In the genomic region with DNA sequence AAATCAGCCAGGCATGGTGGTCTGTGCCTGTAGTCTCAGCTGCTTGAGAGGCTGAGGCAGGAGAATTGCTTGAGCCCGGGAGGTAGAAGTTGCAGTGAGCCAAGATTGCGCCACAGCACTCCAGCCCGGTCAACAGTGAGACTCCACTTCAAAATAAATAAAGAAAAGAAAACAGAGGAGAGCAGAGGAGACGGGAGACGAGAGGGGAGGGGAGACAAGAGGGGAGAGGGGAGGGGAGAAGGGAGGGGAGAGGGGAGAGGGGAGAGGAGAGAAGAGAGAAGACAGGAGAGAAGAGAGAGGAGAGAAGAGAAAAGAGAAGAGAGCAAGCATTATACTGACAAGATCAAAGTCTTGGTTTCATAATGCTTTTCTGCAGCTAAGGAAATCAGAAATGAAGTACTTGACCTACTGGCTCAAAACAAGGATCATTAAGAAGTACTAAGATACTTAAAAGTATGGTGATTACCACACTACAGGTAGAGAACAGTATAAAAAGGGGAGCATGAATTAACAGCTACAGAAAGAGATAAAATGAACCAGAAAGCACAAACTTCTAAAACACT, we compare ENCODE assay signal across 18 cellular contexts. TPM values are rescaled to one million over a fixed set of nuclear protein-coding genes. Genes with fewer than 3 reads are reported as not detected.
A peak's percentile ranks its signal among the peaks of the same experiment; 100 is the strongest.
DNase-seq lines count a peak whose midpoint lies in the region; ATAC-seq and TF ChIP-seq lines count a peak whose summit lies in the region.
"Had no signal": no experiment of that assay in that cellular context is flagged by ENCODE, and none has a peak within 500 bp of the region (broad histone marks: within the 10 kb centered on the region; RNA-seq: fewer than 3 reads in every experiment).

No MANE protein-coding gene starts in this region.

- no peak for TF ChIP-seq POLR2A in thyroid gland (IDR thresholded peaks at IDR 0.05)
- no peak for TF ChIP-seq POLR2A in ovary (IDR thresholded peaks at IDR 0.05)

- no peak for ATAC-seq in activated naive CD4-positive, alpha-beta T cell treated with anti-CD3 and anti-CD28 coated beads, Interleukin-2, amount 50 U/mL, for 72 hours
- ATAC-seq in central memory CD8-positive, alpha-beta T cell (replicated peaks; ENCODE audit: extremely low read depth, poor library complexity, severe bottlenecking) = no peak
- peak; percentile 64 to 85 for ATAC-seq in lower lobe of right lung
- ATAC-seq in HG03280 (IDR thresholded peaks at IDR 0.05; ENCODE audit: unreplicated experiment) = no peak

- peaks cover 49% of the 10 kb centered on the region for H3K4me1 Mint-ChIP-seq in central memory CD8-positive, alpha-beta T cell

- no peaks in the 10 kb centered on the region for H3K27me3 ChIP-seq in lower lobe of right lung (ENCODE audit: low read depth)
- H3K27me3 ChIP-seq in thyroid gland = no peaks in the 10 kb centered on the region
- no peaks in the 10 kb centered on the region for H3K27me3 ChIP-seq in ovary
- H3K27me3 ChIP-seq: esophagus muscularis mucosa had no signal

- intact Hi-C loops in lower lobe of right lung (cut with DNase I) = no loop called here
- intact Hi-C loops in thyroid gland (cut with DNase I) = no loop called here
- intact Hi-C loops in ovary (cut with DNase I) = no loop called here

- H3K9me3 Mint-ChIP-seq in activated naive CD4-positive, alpha-beta T cell treated with anti-CD3 and anti-CD28 coated beads, Interleukin-2, amount 50 U/mL, for 72 hours = no peaks in the 10 kb centered on the region
- no peaks in the 10 kb centered on the region for H3K9me3 Mint-ChIP-seq in central memory CD8-positive, alpha-beta T cell

- no peak for TF ChIP-seq EP300 in ovary (IDR thresholded peaks at IDR 0.05)

- H3K9me3 ChIP-seq in lower lobe of right lung = no peaks in the 10 kb centered on the region
- H3K9me3 ChIP-seq in thyroid gland = no peaks in the 10 kb centered on the region
- H3K9me3 ChIP-seq in ovary = no peaks in the 10 kb centered on the region
- H3K9me3 ChIP-seq: esophagus muscularis mucosa had no signal

- no peak overlapping the region for H3K27ac ChIP-seq in lower lobe of right lung
- peak overlapping the region; percentile 1 to 52 (median 35) for H3K27ac ChIP-seq in thyroid gland
- H3K27ac ChIP-seq in ovary = no peak overlapping the region
- H3K27ac ChIP-seq: coronary artery, esophagus muscularis mucosa, KMS-11, SK-N-MC had no signal

- H3K36me3 ChIP-seq in lower lobe of right lung = peaks cover 61% of the 10 kb centered on the region
- peaks cover 4 to 17% of the 10 kb centered on the region in 2 donors for H3K36me3 ChIP-seq in thyroid gland
- H3K36me3 ChIP-seq in ovary = no peaks in the 10 kb centered on the region

- peaks cover 17% of the 10 kb centered on the region for H3K4me1 ChIP-seq in lower lobe of right lung
- peaks cover 20 to 30% of the 10 kb centered on the region in 2 donors for H3K4me1 ChIP-seq in thyroid gland
- H3K4me1 ChIP-seq in ovary (ENCODE audit: insufficient read depth) = no peaks in the 10 kb centered on the region

- no peak for TF ChIP-seq CTCF in lower lobe of right lung (IDR thresholded peaks at IDR 0.05)
- no peak for TF ChIP-seq CTCF in thyroid gland (IDR thresholded peaks at IDR 0.05)
- TF ChIP-seq CTCF in ovary (IDR thresholded peaks at IDR 0.05) = no peak

- WGBS in thyroid gland, 2 donors = 16 to 27% methylated on average over 5 of the region's 5 CpGs
- WGBS in ovary, 3 donors = 50 to 66% (median 55%) methylated on average over 5 of the region's 5 CpGs

- peak overlapping the region; percentile 17 to 19 for H3K27ac Mint-ChIP-seq in activated naive CD4-positive, alpha-beta T cell treated with anti-CD3 and anti-CD28 coated beads, Interleukin-2, amount 50 U/mL, for 72 hours
- H3K27ac Mint-ChIP-seq in central memory CD8-positive, alpha-beta T cell (ENCODE audit: low read depth) = peak overlapping the region; percentile 58

- no peak for DNase-seq in activated naive CD4-positive, alpha-beta T cell treated with anti-CD3 and anti-CD28 coated beads, Interleukin-2, amount 50 U/mL, for 72 hours (ENCODE audit: low spot score in 2 of 2)
- no peak for DNase-seq in activated naive CD4-positive, alpha-beta T cell (lab: John Stamatoyannopoulos, UW)
- no peak for DNase-seq in central memory CD8-positive, alpha-beta T cell (ENCODE audit: low spot score in 2 of 2)
- DNase-seq in lower lobe of right lung = peak; percentile 75
- peak; percentile 84 to 86 for DNase-seq in thyroid gland
- DNase-seq in activated CD8-positive, alpha-beta memory T cell treated with anti-CD3 and anti-CD28 coated beads, Interleukin-2, amount 50 U/mL, for 48 hours = no peak
- DNase-seq in ovary = no peak
- DNase-seq: amniotic stem cell, DMS153, NCI-H1436 treated with DMSO at 0.1 percent for 48 hours, NCI-H446 treated with DMSO at 0.1 percent for 48 hours, nucleus accumbens had no signal

- H3K4me3 ChIP-seq in lower lobe of right lung = no peak overlapping the region
- H3K4me3 ChIP-seq in thyroid gland (replicated peaks in 1 of 3) = no peak overlapping the region
- no peak overlapping the region for H3K4me3 ChIP-seq in ovary
- H3K4me3 ChIP-seq: coronary artery, esophagus muscularis mucosa, SK-N-MC, smooth muscle cell had no signal

- H3K36me3 Mint-ChIP-seq in activated naive CD4-positive, alpha-beta T cell treated with anti-CD3 and anti-CD28 coated beads, Interleukin-2, amount 50 U/mL, for 72 hours = peaks cover 24 to 51% of the 10 kb centered on the region in 2 donors
- peaks cover 45% of the 10 kb centered on the region for H3K36me3 Mint-ChIP-seq in central memory CD8-positive, alpha-beta T cell (ENCODE audit: insufficient read depth)

- H3K27me3 Mint-ChIP-seq in central memory CD8-positive, alpha-beta T cell = no peaks in the 10 kb centered on the region

- no peak overlapping the region for H3K4me3 Mint-ChIP-seq in central memory CD8-positive, alpha-beta T cell

RNA-seq across cellular contexts. Expression of gene FAM8A1, which starts 30.5 kb away (rescaled TPM):
- total RNA-seq in activated naive CD4-positive, alpha-beta T cell treated with anti-CD3 and anti-CD28 coated beads, Interleukin-2, amount 50 U/mL, for 72 hours = 1 to 10 TPM; 3.9 TPM
- 29.8 TPM for total RNA-seq in lower lobe of right lung
- total RNA-seq in thyroid gland = 10 to 100 TPM; 45.1 to 57.1 (median 52.3) TPM
- total RNA-seq in ovary = 10 to 100 TPM; 26.4 to 39.7 (median 31.0) TPM
- polyA plus RNA-seq in ovary = 10 to 100 TPM; 25.4 to 31.2 TPM

Comparison
In these comparisons a context has a peak if more than half of its experiments do, and no peak if none do; other contexts are left out.
1. ATAC-seq: peak in lower lobe of right lung (2 of 2); none in activated naive CD4-positive, alpha-beta T cell treated with anti-CD3 and anti-CD28 coated beads, Interleukin-2, amount 50 U/mL, for 72 hours (0 of 2), central memory CD8-positive, alpha-beta T cell (single experiment) and HG03280 (single experiment).
2. DNase-seq: peak in lower lobe of right lung (single experiment) and thyroid gland (2 of 2); none in activated naive CD4-positive, alpha-beta T cell treated with anti-CD3 and anti-CD28 coated beads, Interleukin-2, amount 50 U/mL, for 72 hours (0 of 2), activated naive CD4-positive, alpha-beta T cell (0 of 4), central memory CD8-positive, alpha-beta T cell (0 of 2), activated CD8-positive, alpha-beta memory T cell treated with anti-CD3 and anti-CD28 coated beads, Interleukin-2, amount 50 U/mL, for 48 hours (single experiment) and ovary (0 of 5).
3. H3K27ac ChIP-seq: peak in thyroid gland (3 of 3); none in lower lobe of right lung (single experiment) and ovary (0 of 2).